8 cellular contexts compared by ENCODE assay signal in genomic region chr16:23595951-23596720, GRCh38. TPM values are rescaled to one million over a fixed set of nuclear protein-coding genes. Genes with fewer than 3 reads are reported as not detected.
DNase-seq lines count a peak whose midpoint lies in the region; ATAC-seq and TF ChIP-seq lines count a peak whose summit lies in the region.

Gene NDUFAB1, minus strand, starts transcription at chr16:23596316. Its CDS starts 26 bp downstream, at chr16:23596290.

- TF ChIP-seq CTCF in GM13976 (IDR thresholded peaks at IDR 0.05; ENCODE audit: borderline replicate concordance, control extremely low read depth, extremely low read depth, insufficient read depth, missing control alignments): peak; percentile 100
- TF ChIP-seq CTCF in left ventricle myocardium inferior (IDR thresholded peaks at IDR 0.05; ENCODE audit: borderline replicate concordance): peak; percentile 100
- TF ChIP-seq CTCF in prostate gland (IDR thresholded peaks at IDR 0.05): peak; percentile 99 to 100 (median 100)

- intact Hi-C loops in T-helper 1 cell treated with Interleukin-12 subunit alpha and Interleukin-12 subunit beta and Interleukin-4 antibody, amounts not matched to agents 30 ng/mL and 1 ng/mL, for 36 hours (cut with micrococcal nuclease): loop anchor here (1.0 to 10.0 kb wide), 12 partner anchors 39 to 1643 kb away; partner anchors contain the start of genes COG7, DCTN5, EARS2 and PALB2
- intact Hi-C loops in left ventricle myocardium inferior (cut with micrococcal nuclease) (no loop called here), prostate gland (cut with DNase I) (no loop called here)

- DNase-seq in GM13976 (ENCODE audit: low spot score) (peak; percentile 95), NCI-H1417 treated with DMSO at 0.1 percent for 48 hours (lab: John Stamatoyannopoulos, UW) (peak; percentile 33), amniotic epithelial cell (ENCODE audit: low read depth) (peak; percentile 78), left ventricle myocardium inferior (peak; percentile 91), prostate gland (ENCODE audit: low spot score) (peak; percentile 88), ureter (ENCODE audit: low spot score) (peak; percentile 90)

- H3K27ac ChIP-seq in left ventricle myocardium inferior (replicated peaks) (peak within 1 kb of the TSS; percentile 95), prostate gland (peak within 1 kb of the TSS; percentile 67 to 77)

- ATAC-seq in HG02798 (IDR thresholded peaks at IDR 0.05; ENCODE audit: poor library complexity, unreplicated experiment): peak; percentile 95

- no peaks in the 10 kb centered on the region for H3K9me3 ChIP-seq in left ventricle myocardium inferior (replicated peaks)
- H3K9me3 ChIP-seq in prostate gland: no peaks in the 10 kb centered on the region

- H3K4me1 ChIP-seq in left ventricle myocardium inferior (peaks cover 50% of the 10 kb centered on the region), prostate gland (replicated peaks) (peaks cover 5% of the 10 kb centered on the region)

- TF ChIP-seq POLR2A in prostate gland (IDR thresholded peaks at IDR 0.05): no peak

- WGBS in prostate gland: 7% methylated on average over 24 of the region's 67 CpGs

- peaks cover 37% of the 10 kb centered on the region for H3K36me3 ChIP-seq in left ventricle myocardium inferior
- no peaks in the 10 kb centered on the region for H3K36me3 ChIP-seq in prostate gland

- in situ Hi-C loops in GM13976 (cut with MboI; ENCODE audit: low sequenced_read_pairs, unreplicated experiment): no loop called here

- peak within 1 kb of the TSS; percentile 96 for H3K4me3 ChIP-seq in left ventricle myocardium inferior
- H3K4me3 ChIP-seq in prostate gland: peak within 1 kb of the TSS; percentile 81 to 97

- H3K27me3 ChIP-seq in left ventricle myocardium inferior (ENCODE audit: low read depth): no peaks in the 10 kb centered on the region
- H3K27me3 ChIP-seq in prostate gland (replicated peaks; ENCODE audit: insufficient read depth): no peaks in the 10 kb centered on the region

RNA-seq across cellular contexts. Expression of gene NDUFAB1, which starts in this region (rescaled TPM):
- 90.3 and 97.2 TPM in 2 replicates for total RNA-seq in T-helper 1 cell treated with Interleukin-12 subunit alpha and Interleukin-12 subunit beta and Interleukin-4 antibody, amounts not matched to agents 30 ng/mL and 1 ng/mL, for 36 hours
- total RNA-seq in left ventricle myocardium inferior (464 TPM), prostate gland (100 to 1,000 TPM in 1 of 2 donors, 10 to 100 TPM in 1; 82.3 to 129 TPM), ureter (60.1 TPM)

Comparison
In these comparisons a context has a peak if more than half of its experiments do, and no peak if none do; other contexts are left out.
1. Peak in every context shown above with its lines: DNase-seq, ATAC-seq, H3K4me3 ChIP-seq and H3K27ac ChIP-seq.
2. DNase-seq: peak in every context shown above with its lines; median percentile 95 in GM13976; 91 in left ventricle myocardium inferior; 90 in ureter; 88 in prostate gland; 78 in amniotic epithelial cell; 33 in NCI-H1417 treated with DMSO at 0.1 percent for 48 hours.